ENCODE assay signal across 23 cellular contexts in genomic region chr4:24799196-24799543, GRCh38. TPM values are rescaled to one million over a fixed set of nuclear protein-coding genes. Genes with fewer than 3 reads are reported as not detected.
"Had no signal": no experiment of that assay in that cellular context is flagged by ENCODE, and none has a peak within 500 bp of the region (broad histone marks: within the 10 kb centered on the region; RNA-seq: fewer than 3 reads in every experiment).

No MANE protein-coding gene starts in this region.

- H3K27ac ChIP-seq: adrenal gland, Peyer's patch, RWPE1, SJCRH30 had no signal

- H3K9me3 ChIP-seq: adrenal gland, breast epithelium, Peyer's patch, SJCRH30, SK-N-SH had no signal

- H3K36me3 Mint-ChIP-seq: activated naive CD8-positive, alpha-beta T cell treated with anti-CD3 and anti-CD28 coated beads, Interleukin-2, amount 10 ng/mL, durations not matched to agents 7 days and 5 days had no signal

- DNase-seq: activated CD4-positive, alpha-beta T cell treated with anti-CD3 and anti-CD28 coated beads for 48 hours; activated CD4-positive, alpha-beta T cell treated with anti-CD3 and anti-CD28 coated beads, Interleukin-2, amount 50 U/mL, for 4 hours; activated CD4-positive, CD25-positive, alpha-beta regulatory T cell treated with anti-CD3 and anti-CD28 coated beads, Interleukin-2, amount 50 U/mL, for 72 hours; activated CD8-positive, alpha-beta memory T cell treated with anti-CD3 and anti-CD28 coated beads, Interleukin-2, amount 50 U/mL, for 48 hours; activated CD8-positive, alpha-beta T cell treated with anti-CD3 and anti-CD28 coated beads, Interleukin-2, amount 10 ng/mL, durations not matched to agents 7 days and 5 days; activated naive CD4-positive, alpha-beta T cell treated with anti-CD3 and anti-CD28 coated beads, Interleukin-2, amount 50 U/mL, for 16 hours; activated naive CD8-positive, alpha-beta T cell treated with anti-CD3 and anti-CD28 coated beads, Interleukin-2, amount 10 ng/mL, durations not matched to agents 7 days and 5 days; activated T-cell treated with anti-CD3 and anti-CD28 coated beads, Interleukin-2, amount 50 U/mL, for 1 hour; MM.1S; NCI-H1105; NCI-H1436 treated with DMSO at 0.1 percent for 48 hours; NCI-H187; NCI-H2081; NCI-H524; Peyer's patch; Right ventricle myocardium superior; SJCRH30; SW 1271 had no signal

- H3K27ac Mint-ChIP-seq: activated CD8-positive, alpha-beta T cell treated with anti-CD3 and anti-CD28 coated beads, Interleukin-2, amount 10 ng/mL, durations not matched to agents 7 days and 5 days; activated naive CD8-positive, alpha-beta T cell treated with anti-CD3 and anti-CD28 coated beads, Interleukin-2, amount 10 ng/mL, durations not matched to agents 7 days and 5 days had no signal

- H3K27me3 ChIP-seq: Peyer's patch, SJCRH30 had no signal

- H3K4me1 ChIP-seq: breast epithelium had no signal

- H3K36me3 ChIP-seq: adrenal gland, breast epithelium, Peyer's patch, SJCRH30 had no signal

- H3K4me3 Mint-ChIP-seq: activated CD8-positive, alpha-beta T cell treated with anti-CD3 and anti-CD28 coated beads, Interleukin-2, amount 10 ng/mL, durations not matched to agents 7 days and 5 days; activated naive CD8-positive, alpha-beta T cell treated with anti-CD3 and anti-CD28 coated beads, Interleukin-2, amount 10 ng/mL, durations not matched to agents 7 days and 5 days had no signal

- H3K4me3 ChIP-seq: SJCRH30 had no signal

- H3K4me1 Mint-ChIP-seq: activated naive CD8-positive, alpha-beta T cell treated with anti-CD3 and anti-CD28 coated beads, Interleukin-2, amount 10 ng/mL, durations not matched to agents 7 days and 5 days had no signal

- H3K9me3 Mint-ChIP-seq: activated naive CD8-positive, alpha-beta T cell treated with anti-CD3 and anti-CD28 coated beads, Interleukin-2, amount 10 ng/mL, durations not matched to agents 7 days and 5 days had no signal

RNA-seq across cellular contexts. Expression of gene SOD3, which starts 3.8 kb away (rescaled TPM):
- total RNA-seq: activated CD8-positive, alpha-beta T cell treated with anti-CD3 and anti-CD28 coated beads, Interleukin-2, amount 10 ng/mL, durations not matched to agents 7 days and 5 days; activated naive CD8-positive, alpha-beta T cell treated with anti-CD3 and anti-CD28 coated beads, Interleukin-2, amount 10 ng/mL, durations not matched to agents 7 days and 5 days; SJCRH30; T-helper 1 cell treated with Interleukin-12 subunit alpha and Interleukin-12 subunit beta and Interleukin-4 antibody, amounts not matched to agents 30 ng/mL and 1 ng/mL, for 36 hours had no signal
